In genomic region chr2:118321436-118322100, GRCh38 we compare ENCODE assay signal across 22 cellular contexts.
A peak's percentile ranks its signal among the peaks of the same experiment; 100 is the strongest.
DNase-seq lines count a peak whose midpoint lies in the region; ATAC-seq and TF ChIP-seq lines count a peak whose summit lies in the region.
"Had no signal": no experiment of that assay in that cellular context is flagged by ENCODE, and none has a peak within 500 bp of the region (broad histone marks: within the 10 kb centered on the region; RNA-seq: fewer than 3 reads in every experiment).

No MANE protein-coding gene starts in this region.

- no peak overlapping the region for H3K4me3 Mint-ChIP-seq in endodermal cell

- no peak overlapping the region for H3K4me3 ChIP-seq in endodermal cell (ENCODE audit: low read length)
- no peak overlapping the region for H3K4me3 ChIP-seq in right lobe of liver
- H3K4me3 ChIP-seq in lower leg skin (ENCODE audit: low read depth, poor library complexity, severe bottlenecking): no peak overlapping the region
- no peak overlapping the region for H3K4me3 ChIP-seq in Karpas-422 (ENCODE audit: low read length)
- H3K4me3 ChIP-seq: breast epithelium, gastroesophageal sphincter, GM23248, lung had no signal

- 26 to 33% methylated on average over 4 to 5 of the region's 5 CpGs for WGBS in endodermal cell (ENCODE audit: insufficient coverage in 1 of 2, insufficient read length in 1 of 2), 2 experiments
- 11% methylated on average over 5 of the region's 5 CpGs for WGBS in right lobe of liver (ENCODE audit: insufficient coverage, low coverage, low lambda C conversion rate, missing lambda C conversion rate)
- 27 to 38% methylated on average over 5 of the region's 5 CpGs for WGBS in lower leg skin, 2 donors

- H3K4me1 ChIP-seq in endodermal cell (ENCODE audit: control insufficient read depth, insufficient read depth, low read length) (peaks cover 5% of the 10 kb centered on the region), right lobe of liver (peaks cover 0 to 32% (median 14%) of the 10 kb centered on the region in 4 donors), Karpas-422 (ENCODE audit: low read length) (no peaks in the 10 kb centered on the region)
- H3K4me1 ChIP-seq: BE2C, breast epithelium, gastroesophageal sphincter had no signal

- H3K79me2 ChIP-seq in Karpas-422 (ENCODE audit: low read length): no peaks in the 10 kb centered on the region
- H3K79me2 ChIP-seq: parathyroid adenoma had no signal

- H3K27ac ChIP-seq in endodermal cell (ENCODE audit: low read depth, low read length) (no peak overlapping the region), right lobe of liver (peak overlapping the region in 1 of 3 donors; percentile 33), Karpas-422 (ENCODE audit: low read length) (no peak overlapping the region)
- H3K27ac ChIP-seq: breast epithelium, gastroesophageal sphincter, GM23248, parathyroid adenoma, RWPE1 had no signal

- DNase-seq in SIG-M5 treated with dmso at 0.1 percent for 504 hours (lab: John Stamatoyannopoulos, UW; ENCODE audit: unreplicated experiment) (peak; percentile 17), SIG-M5 (lab: John Stamatoyannopoulos, UW) (no peak), endodermal cell (peak; percentile 79), right lobe of liver (peak; percentile 32 to 83 (median 65)), lower leg skin (ENCODE audit: low spot score in 2 of 2) (no peak), activated gamma-delta T cell (lab: John Stamatoyannopoulos, UW) (no peak), NCI-H774 (lab: John Stamatoyannopoulos, UW) (no peak), Karpas-422 (no peak)
- DNase-seq: activated CD4-positive, alpha-beta T cell treated with anti-CD3 and anti-CD28 coated beads for 4 hours; activated effector memory CD4-positive, alpha-beta T cell treated with Interleukin-2 at 50 U/mL for 16 hours; BE2C; erythroblast; NCI-H2029; NCI-H345; stimulated activated CD4-positive, alpha-beta T cell treated with anti-CD3 and anti-CD28 coated beads, Interleukin-4, amount 100 ng/mL, for 1 hour; SW 1271 had no signal

- ATAC-seq in right lobe of liver: peak; percentile 96 to 99 (median 97)
- ATAC-seq: gastroesophageal sphincter had no signal

- intact Hi-C loops in right lobe of liver (cut with DNase I) (no loop called here), lower leg skin (cut with DNase I; ENCODE audit: low total_unique reads) (no loop called here)

- no peaks in the 10 kb centered on the region for H3K36me3 Mint-ChIP-seq in endodermal cell (ENCODE audit: low read depth)

- H3K9me2 ChIP-seq in Karpas-422 (replicated peaks; ENCODE audit: insufficient read depth, low read length): no peaks in the 10 kb centered on the region

- no peak overlapping the region for H2AFZ ChIP-seq in Karpas-422 (ENCODE audit: low read length)
- H2AFZ ChIP-seq: GM23248 had no signal

- peaks cover 4% of the 10 kb centered on the region for H3K9me3 Mint-ChIP-seq in endodermal cell

- H3K4me2 ChIP-seq in Karpas-422 (ENCODE audit: low read depth, low read length, poor library complexity, severe bottlenecking): no peak overlapping the region

- H4K20me1 ChIP-seq in Karpas-422 (ENCODE audit: insufficient read depth, low read depth, low read length): no peaks in the 10 kb centered on the region

- no peak for TF ChIP-seq POLR2A in right lobe of liver (IDR thresholded peaks at IDR 0.05)
- TF ChIP-seq POLR2A in lower leg skin (IDR thresholded peaks at IDR 0.05): no peak

- H3K4me1 Mint-ChIP-seq in endodermal cell: peaks cover 41% of the 10 kb centered on the region

- TF ChIP-seq CTCF in endodermal cell (conservative IDR thresholded peaks at IDR 0.05) (peak; percentile 42), right lobe of liver (IDR thresholded peaks at IDR 0.05) (peak; percentile 37 to 59 (median 52)), lower leg skin (IDR thresholded peaks at IDR 0.05) (no peak)

- no peaks in the 10 kb centered on the region for H3K9me3 ChIP-seq in endodermal cell (ENCODE audit: control insufficient read depth, low read length)
- no peaks in the 10 kb centered on the region for H3K9me3 ChIP-seq in right lobe of liver
- H3K9me3 ChIP-seq in Karpas-422 (ENCODE audit: low read length): no peaks in the 10 kb centered on the region
- H3K9me3 ChIP-seq: BE2C, breast epithelium, gastroesophageal sphincter had no signal

- H3K27me3 ChIP-seq in endodermal cell (ENCODE audit: control insufficient read depth, insufficient read depth, low read length, poor library complexity, severe bottlenecking): no peaks in the 10 kb centered on the region
- no peaks in the 10 kb centered on the region for H3K27me3 ChIP-seq in right lobe of liver
- no peaks in the 10 kb centered on the region for H3K27me3 ChIP-seq in Karpas-422 (ENCODE audit: low read length)
- H3K27me3 ChIP-seq: BE2C, breast epithelium had no signal

- peaks cover 11% of the 10 kb centered on the region for H3K27me3 Mint-ChIP-seq in endodermal cell (ENCODE audit: insufficient read depth)

- H3K36me3 ChIP-seq in endodermal cell (ENCODE audit: control insufficient read depth, insufficient read depth, low read length): no peaks in the 10 kb centered on the region
- no peaks in the 10 kb centered on the region for H3K36me3 ChIP-seq in right lobe of liver
- no peaks in the 10 kb centered on the region for H3K36me3 ChIP-seq in Karpas-422 (ENCODE audit: insufficient read depth, low read length)
- H3K36me3 ChIP-seq: BE2C, breast epithelium, gastroesophageal sphincter had no signal

- H3K27ac Mint-ChIP-seq in endodermal cell: no peak overlapping the region

- H3K9ac ChIP-seq in endodermal cell (ENCODE audit: extremely low read depth, low read length, poor library complexity, severe bottlenecking): no peak overlapping the region
- no peak overlapping the region for H3K9ac ChIP-seq in Karpas-422 (ENCODE audit: low read length)
- H3K9ac ChIP-seq: GM23248, parathyroid adenoma had no signal

Comparison
In these comparisons a context has a peak if more than half of its experiments do, and no peak if none do; other contexts are left out.
1. DNase-seq: peak in SIG-M5 treated with dmso at 0.1 percent for 504 hours (single experiment), endodermal cell (single experiment) and right lobe of liver (3 of 3); none in SIG-M5 (single experiment), lower leg skin (0 of 2), activated gamma-delta T cell (single experiment), NCI-H774 (single experiment) and Karpas-422 (single experiment).
2. CTCF ChIP-seq: peak in endodermal cell (single experiment) and right lobe of liver (4 of 4); none in lower leg skin (0 of 3).